ENCODE assay signal across 26 cellular contexts in the genomic region with DNA sequence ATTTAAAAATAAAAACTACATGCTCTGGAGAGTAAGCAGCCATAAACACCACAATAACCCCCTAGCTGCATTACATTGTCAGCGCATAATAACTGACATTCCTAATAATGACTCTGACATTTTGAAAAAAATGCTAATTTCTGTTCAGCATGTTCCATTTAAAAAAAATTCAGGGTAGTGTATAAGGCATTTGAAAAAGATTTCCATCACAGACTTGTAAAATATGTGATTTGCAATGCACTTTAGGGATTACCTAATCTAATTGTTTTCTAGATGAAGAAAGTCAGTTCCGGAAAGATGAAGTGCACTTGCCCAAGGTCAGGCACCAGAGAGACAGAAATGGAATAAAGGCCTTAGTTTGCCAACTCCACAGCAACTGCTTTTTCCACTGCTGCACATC.
"Had no signal": no experiment of that assay in that cellular context is flagged by ENCODE, and none has a peak within 500 bp of the region (broad histone marks: within the 10 kb centered on the region; RNA-seq: fewer than 3 reads in every experiment).

No MANE protein-coding gene starts in this region.

- DNase-seq: activated B cell treated with CpG ODN at 0.5 μM for 24 hours; activated CD4-positive, alpha-beta memory T cell treated with anti-CD3 and anti-CD28 coated beads for 36 hours; activated CD4-positive, alpha-beta T cell treated with anti-CD3 and anti-CD28 coated beads, Interleukin-2, amount 10 ng/mL, durations not matched to agents 24 days and 14 days; activated CD8-positive, alpha-beta memory T cell treated with anti-CD3 and anti-CD28 coated beads, Interleukin-2, amount 10 ng/mL, durations not matched to agents 7 days and 5 days; activated CD8-positive, alpha-beta memory T cell treated with anti-CD3 and anti-CD28 coated beads, Interleukin-2, amount 50 U/mL, for 4 hours; activated CD8-positive, alpha-beta T cell treated with anti-CD3 and anti-CD28 coated beads, Interleukin-2, amount 10 ng/mL, durations not matched to agents 7 days and 5 days; activated gamma-delta T cell; activated naive CD4-positive, alpha-beta T cell; activated naive CD4-positive, alpha-beta T cell treated with anti-CD3 and anti-CD28 coated beads, Interleukin-2, amount 10 ng/mL, durations not matched to agents 7 days and 5 days; activated naive CD8-positive, alpha-beta T cell treated with anti-CD3 and anti-CD28 coated beads, Interleukin-2, amount 10 ng/mL, durations not matched to agents 7 days and 5 days; activated T-cell treated with anti-CD3 and anti-CD28 coated beads, Interleukin-2, amount 50 U/mL, for 1 hour; activated T-cell treated with anti-CD3 and anti-CD28 coated beads, Interleukin-2, amount 50 U/mL, for 72 hours; central memory CD4-positive, alpha-beta T cell; cerebellar nuclear complex; colonic mucosa; effector CD8-positive, alpha-beta T cell; esophagus squamous epithelium; foreskin melanocyte; heart right ventricle; T-helper 17 cell; T1000; WERI-Rb-1 had no signal

- H3K4me3 ChIP-seq: ascending aorta, breast epithelium, cardiac muscle cell, colonic mucosa, esophagus squamous epithelium, gastroesophageal sphincter, heart right ventricle had no signal
